21 cellular contexts compared by ENCODE assay signal in the genomic region with DNA sequence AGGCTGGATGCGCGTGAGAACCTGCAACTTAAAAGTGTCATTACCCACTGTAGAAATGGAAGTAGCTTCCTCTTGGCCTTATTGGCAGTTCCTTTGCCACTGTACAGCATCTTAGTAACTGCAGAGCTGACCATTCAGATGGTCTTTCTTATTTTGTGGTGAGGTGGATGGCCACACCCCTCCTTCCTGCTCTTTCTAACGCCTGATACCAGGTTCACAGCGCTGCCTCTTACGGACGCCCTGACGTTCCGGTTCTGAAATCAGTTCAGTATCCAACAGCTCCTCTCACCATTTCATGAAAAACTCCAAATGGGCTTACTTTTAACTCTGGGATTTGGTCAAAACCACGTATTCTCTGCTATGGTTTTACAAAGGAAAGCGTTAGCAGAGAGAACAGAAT.
A peak's percentile ranks its signal among the peaks of the same experiment; 100 is the strongest.
DNase-seq lines count a peak whose midpoint lies in the region; ATAC-seq, FAIRE-seq and TF ChIP-seq lines count a peak whose summit lies in the region.
"Had no signal": no experiment of that assay in that cellular context is flagged by ENCODE, and none has a peak within 500 bp of the region (broad histone marks: within the 10 kb centered on the region; RNA-seq: fewer than 3 reads in every experiment).

No MANE protein-coding gene starts in this region.

- FAIRE-seq in endothelial cell of umbilical vein (lab: Jason Lieb, UNC), result no peak
- FAIRE-seq: D721Med, GM12878, GM19239 had no signal

- DNase-seq in endothelial cell of umbilical vein (ENCODE audit: low read depth, low spot score), result no peak
- peak; percentile 8 for DNase-seq in osteoblast (ENCODE audit: insufficient read length, low spot score, missing footprints)
- no peak for DNase-seq in stimulated activated effector memory CD8-positive, alpha-beta T cell treated with anti-CD3 and anti-CD28 coated beads, Interleukin-12 subunit alpha, Interleukin-12 subunit beta, amount 100 ng/mL, for 72 hours (ENCODE audit: low spot score in 2 of 2)
- DNase-seq in UCSD-AML1 (lab: John Stamatoyannopoulos, UW; ENCODE audit: unreplicated experiment), result no peak
- DNase-seq: CD4-positive, alpha-beta T cell; CD8-positive, alpha-beta memory T cell; DMS 273 treated with DMSO at 0.1 percent for 48 hours; DMS79; EL; GDM1; H9 had no signal

- peak overlapping the region; percentile 8; the same call in 1 of the 2 replicates for H3K27ac ChIP-seq in BLaER1
- H3K27ac ChIP-seq in BLaER1 treated with 17β-estradiol and CSF1 and Interleukin-3, amounts not matched to agents 10 nM and 100 nM, result no peak overlapping the region
- no peak overlapping the region for H3K27ac ChIP-seq in endothelial cell of umbilical vein (ENCODE audit: insufficient read depth, low read depth, low read length)
- H3K27ac ChIP-seq in osteoblast (ENCODE audit: low read depth, low read length), result no peak overlapping the region

- H3K27me3 ChIP-seq in BLaER1, result no peaks in the 10 kb centered on the region
- H3K27me3 ChIP-seq in BLaER1 treated with 17β-estradiol and CSF1 and Interleukin-3, amounts not matched to agents 10 nM and 100 nM, result no peaks in the 10 kb centered on the region
- no peaks in the 10 kb centered on the region for H3K27me3 ChIP-seq in endothelial cell of umbilical vein (ENCODE audit: control insufficient read depth in 2 of 2, insufficient read depth in 2 of 2, low read length in 2 of 2)
- no peaks in the 10 kb centered on the region for H3K27me3 ChIP-seq in osteoblast (ENCODE audit: insufficient read depth, low read length)

- H3K9ac ChIP-seq in BLaER1 (no peak overlapping the region), endothelial cell of umbilical vein (replicated peaks; ENCODE audit: extremely low read depth, insufficient read depth, low read length) (no peak overlapping the region)
- H3K9ac ChIP-seq in BLaER1 treated with 17β-estradiol and CSF1 and Interleukin-3, amounts not matched to agents 10 nM and 100 nM, result no peak overlapping the region

- no TSS peak for BruUV-seq in endothelial cell of umbilical vein (replicated peaks; lab: Mats Ljungman, UMichigan)

- H3K9me3 ChIP-seq in BLaER1, result no peaks in the 10 kb centered on the region
- no peaks in the 10 kb centered on the region for H3K9me3 ChIP-seq in BLaER1 treated with 17β-estradiol and CSF1 and Interleukin-3, amounts not matched to agents 10 nM and 100 nM (replicated peaks in 1 of 11)
- no peaks in the 10 kb centered on the region for H3K9me3 ChIP-seq in endothelial cell of umbilical vein (replicated peaks; ENCODE audit: control insufficient read depth, insufficient read depth, low read length)
- H3K9me3 ChIP-seq in osteoblast (ENCODE audit: low read depth, low read length), result no peaks in the 10 kb centered on the region

- ATAC-seq in stimulated activated effector memory CD8-positive, alpha-beta T cell treated with anti-CD3 and anti-CD28 coated beads, Interleukin-12 subunit alpha, Interleukin-12 subunit beta, amount 100 ng/mL, for 72 hours, result no peak
- ATAC-seq in HG03460 (IDR thresholded peaks at IDR 0.05; ENCODE audit: unreplicated experiment), result no peak
- no peak for ATAC-seq in GM19351 (IDR thresholded peaks at IDR 0.05; ENCODE audit: unreplicated experiment)
- ATAC-seq: GM12878, GM23338, HCT116 had no signal

- TF ChIP-seq CTCF in endothelial cell of umbilical vein (IDR thresholded peaks at IDR 0.05; ENCODE audit: extremely low read depth in 1 of 2, insufficient read depth in 1 of 2, low read depth in 1 of 2, low read length in 2 of 2) (no peak), osteoblast (IDR thresholded peaks at IDR 0.05; ENCODE audit: extremely low read depth, low read depth, low read length) (no peak)

- H3K4me1 ChIP-seq in BLaER1 (peaks cover 17% of the 10 kb centered on the region), endothelial cell of umbilical vein (ENCODE audit: control insufficient read depth, extremely low read depth, insufficient read depth, low read length) (peaks cover 11% of the 10 kb centered on the region), osteoblast (ENCODE audit: insufficient read depth, low read length) (no peaks in the 10 kb centered on the region)
- peaks cover 0 to 16% (median 10%) of the 10 kb centered on the region in 10 experiments; a peak in 13 of 20 replicates for H3K4me1 ChIP-seq in BLaER1 treated with 17β-estradiol and CSF1 and Interleukin-3, amounts not matched to agents 10 nM and 100 nM

- H3K79me2 ChIP-seq in endothelial cell of umbilical vein (ENCODE audit: control insufficient read depth, insufficient read depth, low read length), result no peaks in the 10 kb centered on the region
- H3K79me2 ChIP-seq in osteoblast (ENCODE audit: insufficient read depth, low read length), result no peaks in the 10 kb centered on the region

- CTCF ChIA-PET in endothelial cell of umbilical vein (lab: Charles Lee), result interaction anchor here (0.7 kb wide), 1 partner anchor 14 kb away, joined by 3 read pairs; no protein-coding TSS in a partner anchor

- intact Hi-C loops in endothelial cell of umbilical vein (cut with micrococcal nuclease), result no loop called here

- H3K36me3 ChIP-seq in BLaER1 (peaks cover 94% of the 10 kb centered on the region), endothelial cell of umbilical vein (ENCODE audit: control insufficient read depth in 2 of 2, extremely low read depth in 1 of 2, insufficient read depth in 2 of 2, low read length in 2 of 2) (peaks cover 4 to 30% of the 10 kb centered on the region in 2 experiments), osteoblast (ENCODE audit: insufficient read depth, low read length) (peaks cover 5% of the 10 kb centered on the region)
- peaks cover 89 to 100% (median 100%) of the 10 kb centered on the region in 11 experiments for H3K36me3 ChIP-seq in BLaER1 treated with 17β-estradiol and CSF1 and Interleukin-3, amounts not matched to agents 10 nM and 100 nM

- dilution Hi-C loops in endothelial cell of umbilical vein (cut with MboI; ENCODE audit: extremely low pct_ligation_motif_present, low sequenced_read_pairs), result no loop called here

- peak overlapping the region; percentile 43 for H2AFZ ChIP-seq in endothelial cell of umbilical vein (ENCODE audit: low read depth, low read length)
- no peak overlapping the region for H2AFZ ChIP-seq in osteoblast (ENCODE audit: low read length)
- H2AFZ ChIP-seq: GM23338 had no signal

- no peaks in the 10 kb centered on the region for H3K9me1 ChIP-seq in endothelial cell of umbilical vein (replicated peaks; ENCODE audit: control insufficient read depth, extremely low read depth, insufficient read depth, low read length)

- peaks cover 65% of the 10 kb centered on the region for H3K36me3 Mint-ChIP-seq in stimulated activated effector memory CD8-positive, alpha-beta T cell treated with anti-CD3 and anti-CD28 coated beads, Interleukin-12 subunit alpha, Interleukin-12 subunit beta, amount 100 ng/mL, for 72 hours

- TF ChIP-seq POLR2A in endothelial cell of umbilical vein (IDR thresholded peaks at IDR 0.05; ENCODE audit: low read depth, low read length), result no peak

- POLR2A ChIA-PET in endothelial cell of umbilical vein (lab: Charles Lee), result no interaction called here

- H3K4me1 Mint-ChIP-seq in stimulated activated effector memory CD8-positive, alpha-beta T cell treated with anti-CD3 and anti-CD28 coated beads, Interleukin-12 subunit alpha, Interleukin-12 subunit beta, amount 100 ng/mL, for 72 hours, result no peaks in the 10 kb centered on the region
- H3K4me1 Mint-ChIP-seq: CD14-positive monocyte; CD8-positive, alpha-beta memory T cell; GM23338; H9 had no signal

- no peaks in the 10 kb centered on the region for H4K20me1 ChIP-seq in BLaER1
- peaks cover 0 to 48% (median 5%) of the 10 kb centered on the region in 11 experiments; a peak in 8 of 22 replicates for H4K20me1 ChIP-seq in BLaER1 treated with 17β-estradiol and CSF1 and Interleukin-3, amounts not matched to agents 10 nM and 100 nM
- H4K20me1 ChIP-seq in endothelial cell of umbilical vein (replicated peaks; ENCODE audit: control insufficient read depth, extremely low read depth, insufficient read depth, low read length), result no peaks in the 10 kb centered on the region
- H4K20me1 ChIP-seq in osteoblast (ENCODE audit: insufficient read depth, low read length), result no peaks in the 10 kb centered on the region

- no peak overlapping the region for H3K4me3 ChIP-seq in BLaER1
- no peak overlapping the region for H3K4me3 ChIP-seq in BLaER1 treated with 17β-estradiol and CSF1 and Interleukin-3, amounts not matched to agents 10 nM and 100 nM
- H3K4me3 ChIP-seq in endothelial cell of umbilical vein (replicated peaks in 1 of 3; ENCODE audit: insufficient read depth in 1 of 3, low read depth in 1 of 3, low read length in 3 of 3), result no peak overlapping the region
- H3K4me3 ChIP-seq in osteoblast (ENCODE audit: insufficient read depth, low read length), result no peak overlapping the region
- H3K4me3 ChIP-seq: GM12878, GM23338 had no signal

- H3K9me3 Mint-ChIP-seq in stimulated activated effector memory CD8-positive, alpha-beta T cell treated with anti-CD3 and anti-CD28 coated beads, Interleukin-12 subunit alpha, Interleukin-12 subunit beta, amount 100 ng/mL, for 72 hours, result no peaks in the 10 kb centered on the region
- H3K9me3 Mint-ChIP-seq: CD4-positive, alpha-beta T cell; CD8-positive, alpha-beta memory T cell; H9 had no signal

- H3K4me3 Mint-ChIP-seq in stimulated activated effector memory CD8-positive, alpha-beta T cell treated with anti-CD3 and anti-CD28 coated beads, Interleukin-12 subunit alpha, Interleukin-12 subunit beta, amount 100 ng/mL, for 72 hours, result no peak overlapping the region
- H3K4me3 Mint-ChIP-seq: CD14-positive monocyte; CD4-positive, alpha-beta T cell; CD8-positive, alpha-beta memory T cell; GM23338; H9 had no signal

- H3K27ac Mint-ChIP-seq in stimulated activated effector memory CD8-positive, alpha-beta T cell treated with anti-CD3 and anti-CD28 coated beads, Interleukin-12 subunit alpha, Interleukin-12 subunit beta, amount 100 ng/mL, for 72 hours, result no peak overlapping the region
- H3K27ac Mint-ChIP-seq: CD4-positive, alpha-beta T cell; GM23338 had no signal

- H3K4me2 ChIP-seq in BLaER1 (peak overlapping the region; percentile 25), endothelial cell of umbilical vein (ENCODE audit: insufficient read depth, low read length) (peak overlapping the region; percentile 40), osteoblast (ENCODE audit: insufficient read depth, low read length) (no peak overlapping the region)
- peak overlapping the region in 7 of 11 experiments; percentile 2 to 47 (median 18); a peak in 11 of 22 replicates for H3K4me2 ChIP-seq in BLaER1 treated with 17β-estradiol and CSF1 and Interleukin-3, amounts not matched to agents 10 nM and 100 nM
- H3K4me2 ChIP-seq: GM23338 had no signal

TF ChIP-seq in endothelial cell of umbilical vein, 7 proteins besides CTCF, POLR2A, EP300 and RAD21 (continues in another document):
- TF ChIP-seq MYC (IDR thresholded peaks at IDR 0.05; ENCODE audit: low read depth, low read length) (no peak), FOS (IDR thresholded peaks at IDR 0.05; ENCODE audit: borderline replicate concordance, insufficient read depth, low read length) (no peak), EZH2 (IDR thresholded peaks at IDR 0.05; ENCODE audit: borderline replicate concordance, low read depth, low read length, severe bottlenecking) (no peak), JUN (IDR thresholded peaks at IDR 0.05; ENCODE audit: borderline replicate concordance, insufficient read depth, insufficient read length, low read depth) (no peak), POLR2AphosphoS5 (IDR thresholded peaks at IDR 0.05; ENCODE audit: insufficient read depth, low read depth, low read length) (no peak), GATA2 (IDR thresholded peaks at IDR 0.05; ENCODE audit: insufficient read depth, insufficient read length, low read depth, low read length) (no peak)
